ENCODE assay signal across 24 cellular contexts in genomic region chr7:484365-485101, GRCh38. TPM values are rescaled to one million over a fixed set of nuclear protein-coding genes. Genes with fewer than 3 reads are reported as not detected.
DNase-seq lines count a peak whose midpoint lies in the region; FAIRE-seq and TF ChIP-seq lines count a peak whose summit lies in the region.
"Had no signal": no experiment of that assay in that cellular context is flagged by ENCODE, and none has a peak within 500 bp of the region (broad histone marks: within the 10 kb centered on the region; RNA-seq: fewer than 3 reads in every experiment).

No MANE protein-coding gene starts in this region.

- H3K4me1 Mint-ChIP-seq in MCF 10A (ENCODE audit: insufficient read depth, unreplicated experiment) = peaks cover 12% of the 10 kb centered on the region
- no peaks in the 10 kb centered on the region for H3K4me1 Mint-ChIP-seq in T-helper 2 cell treated with Interferon-gamma antibody and Interleukin-4, amounts not matched to agents 5 μg/mL and 100 μg/mL, for 36 hours (ENCODE audit: low read depth)
- H3K4me1 Mint-ChIP-seq in endothelial cell (ENCODE audit: unreplicated experiment) = no peaks in the 10 kb centered on the region
- H3K4me1 Mint-ChIP-seq: activated CD4-positive, alpha-beta T cell treated with anti-CD3 and anti-CD28 coated beads, Interleukin-2, amount 10 ng/mL, durations not matched to agents 24 days and 14 days; activated CD8-positive, alpha-beta memory T cell treated with anti-CD3 and anti-CD28 coated beads, Interleukin-2, amount 10 ng/mL, durations not matched to agents 7 days and 5 days; activated naive CD8-positive, alpha-beta T cell treated with anti-CD3 and anti-CD28 coated beads, Interleukin-2, amount 10 ng/mL, durations not matched to agents 7 days and 5 days; activated T-helper 17 cell treated with anti-CD3 and anti-CD28 coated beads, Interleukin-2, amount 50 U/mL, for 72 hours had no signal

- H3K9me3 ChIP-seq in breast epithelium = no peaks in the 10 kb centered on the region
- H3K9me3 ChIP-seq in H1 (ENCODE audit: insufficient read depth in 2 of 2, low read depth in 1 of 2, low read length in 1 of 2) = no peaks in the 10 kb centered on the region
- no peaks in the 10 kb centered on the region for H3K9me3 ChIP-seq in tibial artery
- H3K9me3 ChIP-seq: SJSA1, stomach had no signal

- H4K5ac ChIP-seq in H1 (ENCODE audit: insufficient read length, low read depth, low read length) (no peak overlapping the region), mesendoderm (ENCODE audit: low read length) (no peak overlapping the region)

- H2BK5ac ChIP-seq in H1 (ENCODE audit: low read depth, low read length) (peak overlapping the region; percentile 52; the same call in 1 of the 2 replicates), mesendoderm (ENCODE audit: low read length) (no peak overlapping the region)

- no peak overlapping the region for H3K14ac ChIP-seq in H1 (ENCODE audit: insufficient read length)

- FAIRE-seq in H1 (lab: Jason Lieb, UNC) = no peak
- FAIRE-seq: islet of Langerhans had no signal

- no peak for TF ChIP-seq EP300 in H1 (IDR thresholded peaks at IDR 0.05; ENCODE audit: borderline replicate concordance in 1 of 2, low read depth in 2 of 2, low read length in 2 of 2)

- POLR2A ChIA-PET in MCF 10A (lab: Yijun Ruan, JAX) (interaction anchor here (0.6 kb wide), 1 partner anchor 15 kb away, joined by 3 read pairs; no protein-coding TSS in a partner anchor), H1 (lab: Charles Lee; ENCODE audit: partially characterized antibody) (interaction anchor here (1.7 kb wide), 1 partner anchor 31 kb away, joined by 3 read pairs; no protein-coding TSS in a partner anchor)

- peaks cover 35% of the 10 kb centered on the region for H3K27me3 Mint-ChIP-seq in MCF 10A (ENCODE audit: insufficient read depth, unreplicated experiment)
- peaks cover 21% of the 10 kb centered on the region for H3K27me3 Mint-ChIP-seq in T-helper 2 cell treated with Interferon-gamma antibody and Interleukin-4, amounts not matched to agents 5 μg/mL and 100 μg/mL, for 36 hours (ENCODE audit: low read depth)
- peaks cover 9% of the 10 kb centered on the region for H3K27me3 Mint-ChIP-seq in endothelial cell (ENCODE audit: unreplicated experiment)

- DNase-seq in breast epithelium (ENCODE audit: low spot score in 2 of 2) (no peak), MCF 10A (ENCODE audit: unreplicated experiment) (no peak), H1 (ENCODE audit: low read depth in 1 of 2, low spot score in 2 of 2) (no peak), mesendoderm (peak; percentile 68), tibial artery (peak; percentile 10 to 50), GM13976 (ENCODE audit: low spot score) (no peak), endothelial cell (ENCODE audit: low spot score) (no peak)
- no peak for DNase-seq in T-helper 2 cell treated with Interferon-gamma antibody and Interleukin-4, amounts not matched to agents 5 μg/mL and 100 μg/mL, for 36 hours (ENCODE audit: low spot score)
- DNase-seq: activated CD4-positive, alpha-beta T cell treated with anti-CD3 and anti-CD28 coated beads, Interleukin-2, amount 10 ng/mL, durations not matched to agents 24 days and 14 days; activated CD8-positive, alpha-beta memory T cell treated with anti-CD3 and anti-CD28 coated beads, Interleukin-2, amount 10 ng/mL, durations not matched to agents 7 days and 5 days; activated naive CD8-positive, alpha-beta T cell treated with anti-CD3 and anti-CD28 coated beads, Interleukin-2, amount 10 ng/mL, durations not matched to agents 7 days and 5 days; HFFc6; NCI-H146; NCI-H82; stimulated activated CD4-positive, alpha-beta T cell treated with anti-CD3 and anti-CD28 coated beads, Interleukin-12 subunit alpha, Interleukin-12 subunit beta, amount 100 ng/mL, for 4 hours; stomach had no signal

- no peak overlapping the region; the same call in 1 of the 2 replicates for H3K18ac ChIP-seq in H1 (ENCODE audit: extremely low read depth, low read length)
- peak overlapping the region; percentile 22 for H3K18ac ChIP-seq in mesendoderm (ENCODE audit: low read length)

- no peaks in the 10 kb centered on the region for H3K79me1 ChIP-seq in H1 (ENCODE audit: low read depth, low read length)
- no peaks in the 10 kb centered on the region for H3K79me1 ChIP-seq in mesendoderm (ENCODE audit: low read length)

- H3K4me1 ChIP-seq in breast epithelium (no peaks in the 10 kb centered on the region), H1 (replicated peaks in 1 of 4; ENCODE audit: control insufficient read depth in 3 of 4, insufficient read depth in 4 of 4, low read length in 3 of 4) (peaks cover 0 to 27% (median 12%) of the 10 kb centered on the region in 4 experiments; a peak in 6 of 7 replicates), mesendoderm (ENCODE audit: control insufficient read depth, low read depth, low read length) (peaks cover 1% of the 10 kb centered on the region), tibial artery (peaks cover 0 to 11% (median 0%) of the 10 kb centered on the region in 4 donors)
- H3K4me1 ChIP-seq: SJSA1 had no signal

- H2BK15ac ChIP-seq in H1 (ENCODE audit: low read length) (0 out of 2 replicates have a peak overlapping the region, but pooled peaks have one; percentile 8), mesendoderm (replicated peaks; ENCODE audit: low read depth) (no peak overlapping the region)

- no peak overlapping the region for H2BK20ac ChIP-seq in H1 (ENCODE audit: low read length)

- no peak overlapping the region for H3K23ac ChIP-seq in H1 (ENCODE audit: insufficient read length)
- H3K23ac ChIP-seq in mesendoderm (ENCODE audit: low read length) = no peak overlapping the region

- CTCF ChIA-PET in MCF 10A (lab: Yijun Ruan, JAX) (interaction anchor here (0.6 to 1.1 kb wide), 2 partner anchors 235 to 247 kb away, joined by 3 read pairs; no protein-coding TSS in a partner anchor), H1 (lab: Charles Lee; ENCODE audit: partially characterized antibody) (interaction anchor here (0.6 to 2.0 kb wide), 2 partner anchors 31 to 162 kb away, joined by 3 to 4 read pairs; no protein-coding TSS in a partner anchor)

- no peak overlapping the region for H2AFZ ChIP-seq in H1 (ENCODE audit: low read length)

- H2AK5ac ChIP-seq in H1 (ENCODE audit: low read depth, low read length) = no peak overlapping the region
- no peak overlapping the region for H2AK5ac ChIP-seq in mesendoderm (ENCODE audit: low read length)

- no TSS peak for BruUV-seq in MCF 10A (replicated peaks; lab: Mats Ljungman, UMichigan)

- intact Hi-C loops in breast epithelium (cut with DNase I; ENCODE audit: low total_unique reads) (no loop called here), MCF 10A (cut with micrococcal nuclease) (no loop called here), tibial artery (cut with DNase I; ENCODE audit: low total_unique reads) (loop anchor here (10.0 kb wide), 1 partner anchor 150 kb away; no protein-coding TSS in a partner anchor)

- peak overlapping the region in 1 of 3 donors; percentile 38 for H3K4me3 ChIP-seq in breast epithelium
- H3K4me3 ChIP-seq in H1 (ENCODE audit: extremely low read depth in 1 of 4, insufficient read depth in 2 of 4, low read depth in 3 of 4, low read length in 4 of 4) = no peak overlapping the region
- no peak overlapping the region for H3K4me3 ChIP-seq in mesendoderm (ENCODE audit: low read length)
- no peak overlapping the region for H3K4me3 ChIP-seq in tibial artery
- H3K4me3 ChIP-seq: SJSA1, stomach had no signal

- H3K9me3 Mint-ChIP-seq in MCF 10A (ENCODE audit: unreplicated experiment) = peaks cover 16% of the 10 kb centered on the region
- H3K9me3 Mint-ChIP-seq in T-helper 2 cell treated with Interferon-gamma antibody and Interleukin-4, amounts not matched to agents 5 μg/mL and 100 μg/mL, for 36 hours = peaks cover 4% of the 10 kb centered on the region
- H3K9me3 Mint-ChIP-seq in endothelial cell (ENCODE audit: unreplicated experiment) = peaks cover 4% of the 10 kb centered on the region

- H3K23me2 ChIP-seq in H1 (ENCODE audit: low read depth, low read length) = peaks cover 13% of the 10 kb centered on the region; the same call in 1 of the 2 replicates

- H3K9ac ChIP-seq in H1 (replicated peaks in 1 of 4; ENCODE audit: extremely low read depth in 1 of 4, low read depth in 3 of 4, low read length in 3 of 4) (no peak overlapping the region), mesendoderm (ENCODE audit: low read length) (no peak overlapping the region)

- no peaks in the 10 kb centered on the region for H3K36me3 ChIP-seq in breast epithelium
- no peaks in the 10 kb centered on the region for H3K36me3 ChIP-seq in H1 (ENCODE audit: control insufficient read depth in 2 of 4, insufficient read depth in 4 of 4, low read length in 3 of 4)
- H3K36me3 ChIP-seq in mesendoderm (ENCODE audit: control insufficient read depth, insufficient read depth, low read length) = no peaks in the 10 kb centered on the region
- H3K36me3 ChIP-seq in tibial artery = no peaks in the 10 kb centered on the region
- H3K36me3 ChIP-seq: SJSA1, stomach had no signal

- H4K8ac ChIP-seq in H1 (ENCODE audit: extremely low read depth, insufficient read depth, low read length) (peak overlapping the region; percentile 15), mesendoderm (ENCODE audit: low read depth, low read length) (no peak overlapping the region)

- peak overlapping the region; percentile 70 to 76 for H3K27ac ChIP-seq in breast epithelium
- no peak overlapping the region for H3K27ac ChIP-seq in H1 (ENCODE audit: low read depth, low read length)
- no peak overlapping the region for H3K27ac ChIP-seq in mesendoderm (ENCODE audit: low read depth, low read length)
- no peak overlapping the region for H3K27ac ChIP-seq in tibial artery
- H3K27ac ChIP-seq: 22Rv1, HL-60, SJSA1, stomach had no signal

- H3K79me2 ChIP-seq in H1 (ENCODE audit: control insufficient read depth in 1 of 2, insufficient read depth in 2 of 2, low read length in 2 of 2) = no peaks in the 10 kb centered on the region
- H3K79me2 ChIP-seq in mesendoderm (ENCODE audit: control insufficient read depth, insufficient read depth, low read length) = no peaks in the 10 kb centered on the region

- TF ChIP-seq RAD21 in H1 (IDR thresholded peaks at IDR 0.05 in 1 of 2, conservative IDR thresholded peaks at IDR 0.05 in 1 of 2; ENCODE audit: low read depth in 2 of 2, low read length in 2 of 2) = peak; percentile 10 to 30; a peak in 2 of 4 replicates

- H3K36me3 Mint-ChIP-seq in MCF 10A (ENCODE audit: insufficient read depth, unreplicated experiment) (no peaks in the 10 kb centered on the region), endothelial cell (ENCODE audit: low read depth, unreplicated experiment) (peaks cover 11% of the 10 kb centered on the region)
- H3K36me3 Mint-ChIP-seq in T-helper 2 cell treated with Interferon-gamma antibody and Interleukin-4, amounts not matched to agents 5 μg/mL and 100 μg/mL, for 36 hours (ENCODE audit: low read depth) = no peaks in the 10 kb centered on the region
- H3K36me3 Mint-ChIP-seq: activated naive CD8-positive, alpha-beta T cell treated with anti-CD3 and anti-CD28 coated beads, Interleukin-2, amount 10 ng/mL, durations not matched to agents 7 days and 5 days; brain; IgD-negative memory B cell had no signal

- H3K27ac Mint-ChIP-seq in MCF 10A (ENCODE audit: low read depth, unreplicated experiment) (no peak overlapping the region), endothelial cell (ENCODE audit: unreplicated experiment) (no peak overlapping the region)
- H3K27ac Mint-ChIP-seq in T-helper 2 cell treated with Interferon-gamma antibody and Interleukin-4, amounts not matched to agents 5 μg/mL and 100 μg/mL, for 36 hours = no peak overlapping the region
- H3K27ac Mint-ChIP-seq: activated CD4-positive, alpha-beta T cell treated with anti-CD3 and anti-CD28 coated beads, Interleukin-2, amount 10 ng/mL, durations not matched to agents 24 days and 14 days; activated CD8-positive, alpha-beta memory T cell treated with anti-CD3 and anti-CD28 coated beads, Interleukin-2, amount 10 ng/mL, durations not matched to agents 7 days and 5 days; activated naive CD8-positive, alpha-beta T cell treated with anti-CD3 and anti-CD28 coated beads, Interleukin-2, amount 10 ng/mL, durations not matched to agents 7 days and 5 days; activated T-helper 17 cell treated with anti-CD3 and anti-CD28 coated beads, Interleukin-2, amount 50 U/mL, for 72 hours; HFFc6; IgD-negative memory B cell had no signal

- H2BK120ac ChIP-seq in H1 (replicated peaks; ENCODE audit: low read depth, low read length) (no peak overlapping the region), mesendoderm (ENCODE audit: low read depth, low read length) (no peak overlapping the region)

- no peak for TF ChIP-seq CTCF in breast epithelium (IDR thresholded peaks at IDR 0.05)
- no peak for TF ChIP-seq CTCF in MCF 10A (IDR thresholded peaks at IDR 0.05; ENCODE audit: unreplicated experiment)
- TF ChIP-seq CTCF in H1 (IDR thresholded peaks at IDR 0.05; ENCODE audit: control extremely low read depth in 1 of 3, insufficient read depth in 1 of 3, low read depth in 1 of 3, low read length in 3 of 3) = peak in 1 of 3 experiments; percentile 12; a peak in 1 of 4 replicates
- TF ChIP-seq CTCF in tibial artery (IDR thresholded peaks at IDR 0.05) = no peak
- no peak for TF ChIP-seq CTCF in GM13976 (IDR thresholded peaks at IDR 0.05; ENCODE audit: borderline replicate concordance, control extremely low read depth, extremely low read depth, insufficient read depth, missing control alignments)
- no peak for TF ChIP-seq CTCF in endothelial cell (IDR thresholded peaks at IDR 0.05; ENCODE audit: unreplicated experiment)

- in situ Hi-C loops in GM13976 (cut with MboI; ENCODE audit: low sequenced_read_pairs, unreplicated experiment) = no loop called here

- no peak overlapping the region for H3K4me3 Mint-ChIP-seq in MCF 10A (ENCODE audit: unreplicated experiment)
- no peak overlapping the region for H3K4me3 Mint-ChIP-seq in T-helper 2 cell treated with Interferon-gamma antibody and Interleukin-4, amounts not matched to agents 5 μg/mL and 100 μg/mL, for 36 hours
- H3K4me3 Mint-ChIP-seq in endothelial cell (ENCODE audit: unreplicated experiment) = no peak overlapping the region
- H3K4me3 Mint-ChIP-seq: activated CD4-positive, alpha-beta T cell treated with anti-CD3 and anti-CD28 coated beads, Interleukin-2, amount 10 ng/mL, durations not matched to agents 24 days and 14 days; activated CD8-positive, alpha-beta memory T cell treated with anti-CD3 and anti-CD28 coated beads, Interleukin-2, amount 10 ng/mL, durations not matched to agents 7 days and 5 days; activated naive CD8-positive, alpha-beta T cell treated with anti-CD3 and anti-CD28 coated beads, Interleukin-2, amount 10 ng/mL, durations not matched to agents 7 days and 5 days; activated T-helper 17 cell treated with anti-CD3 and anti-CD28 coated beads, Interleukin-2, amount 50 U/mL, for 72 hours; brain; HFFc6; IgD-negative memory B cell; neural crest cell had no signal

- WGBS in H1 (ENCODE audit: extremely low coverage in 1 of 2, insufficient coverage in 1 of 2, insufficient read length in 1 of 2, insufficient replicate concordance in 2 of 2, low coverage in 1 of 2, low lambda C conversion rate in 2 of 2, missing lambda C conversion rate in 1 of 2), 2 experiments = 69% methylated on average over 21 of the region's 21 CpGs; no CpG with 5 or more reads in 1 of the 2 experiments
- no CpG with 5 or more reads among the region's 21 CpGs for WGBS in mesendoderm (ENCODE audit: extremely low coverage, insufficient coverage, low lambda C conversion rate)

- H3K27me3 ChIP-seq in breast epithelium (peaks cover 0 to 28% of the 10 kb centered on the region in 2 donors), H1 (replicated peaks in 1 of 4; ENCODE audit: control insufficient read depth in 3 of 4, extremely low read depth in 1 of 4, insufficient read depth in 3 of 4, low read length in 3 of 4) (no peaks in the 10 kb centered on the region; a peak in 1 of 7 replicates), mesendoderm (ENCODE audit: insufficient read depth, low read length, poor library complexity) (no peaks in the 10 kb centered on the region), tibial artery (peaks cover 0 to 10% of the 10 kb centered on the region in 2 donors)

- H3K56ac ChIP-seq in H1 (replicated peaks; ENCODE audit: insufficient read length, low read depth, low read length) (no peak overlapping the region), mesendoderm (ENCODE audit: low read length) (peak overlapping the region; percentile 20)

- no peak for TF ChIP-seq POLR2A in breast epithelium (IDR thresholded peaks at IDR 0.05)
- no peak for TF ChIP-seq POLR2A in H1 (IDR thresholded peaks at IDR 0.05; ENCODE audit: control extremely low read depth in 1 of 2, low read depth in 2 of 2, low read length in 2 of 2)

- no peak overlapping the region for H4K91ac ChIP-seq in H1 (replicated peaks; ENCODE audit: insufficient read length, low read length)

- peaks cover 0 to 13% of the 10 kb centered on the region in 2 experiments for H4K20me1 ChIP-seq in H1 (replicated peaks in 1 of 2; ENCODE audit: control insufficient read depth in 1 of 2, insufficient read depth in 2 of 2, low read length in 2 of 2)

- no peak overlapping the region for H3K4ac ChIP-seq in H1 (replicated peaks; ENCODE audit: insufficient read length, low read depth, low read length)
- no peak overlapping the region for H3K4ac ChIP-seq in mesendoderm (ENCODE audit: low read depth, low read length)

- H2BK12ac ChIP-seq in H1 (ENCODE audit: low read depth, low read length) = peak overlapping the region; percentile 68; the same call in 1 of the 2 replicates

- no peak overlapping the region for H3K4me2 ChIP-seq in H1 (ENCODE audit: insufficient read depth in 1 of 2, low read depth in 2 of 2, low read length in 2 of 2)
- H3K4me2 ChIP-seq in mesendoderm (ENCODE audit: low read length) = no peak overlapping the region

RNA-seq across cellular contexts. Expression of gene PDGFA, which starts 35.1 kb away (rescaled TPM):
- total RNA-seq in breast epithelium (10 to 100 TPM; 19.8 to 33.4 (median 31.2) TPM), MCF 10A (2022) (20.1 and 26.6 TPM in 2 replicates), endothelial cell (ENCODE audit: unreplicated experiment) (0.85 TPM)
- total RNA-seq in H1 (2021; fragmentation: NEBNext Ultra II Directional; extraction: Animal tissue kit (Norgen Biotek cat#: 25700)) = 38.0 and 43.0 TPM in 2 replicates
- 21.1 and 22.3 TPM in 2 replicates for polyA plus RNA-seq in H1 (2011; rRNA removed)
- 18.1 TPM for polyA plus RNA-seq in H1 (2011; cell fraction: cytosol; rRNA removed)
- polyA plus RNA-seq in H1 (2011; cell fraction: nucleus; rRNA removed) = 42.6 TPM
- polyA plus RNA-seq in H1 (2012, experiment 1 of 2) = 42.0 to 59.5 TPM (median 51.8 TPM) in 4 replicates
- 33.3 TPM for polyA plus RNA-seq in H1 (2012, experiment 2 of 2)
- polyA plus RNA-seq in H1 (2013, experiment 1 of 2) = 34.8 TPM
- polyA plus RNA-seq in H1 (2013, experiment 2 of 2) = 38.8 TPM
- 46.5 and 53.1 TPM in 2 replicates for polyA minus RNA-seq in H1 (2011; rRNA and poly(A)+ RNA removed)
- polyA minus RNA-seq in H1 (2011; cell fraction: cytosol; rRNA and poly(A)+ RNA removed) = 78.2 TPM
- 31.0 TPM for polyA minus RNA-seq in H1 (2011; cell fraction: nucleus; rRNA and poly(A)+ RNA removed)
- polyA plus RNA-seq in mesendoderm (2013, experiment 1 of 2) = 11.3 TPM
- polyA plus RNA-seq in mesendoderm (2013, experiment 2 of 2) = 11.5 TPM
- polyA plus RNA-seq: IgD-negative memory B cell had no signal

Comparison
In these comparisons a context has a peak if more than half of its experiments do, and no peak if none do; other contexts are left out.
1. DNase-seq: peak in mesendoderm (single experiment) and tibial artery (2 of 2); none in breast epithelium (0 of 2), MCF 10A (single experiment), H1 (0 of 2), T-helper 2 cell treated with Interferon-gamma antibody and Interleukin-4, amounts not matched to agents 5 μg/mL and 100 μg/mL, for 36 hours (single experiment), GM13976 (single experiment) and endothelial cell (single experiment).
2. H3K27ac ChIP-seq: peak in breast epithelium (2 of 2); none in H1 (single experiment), mesendoderm (single experiment) and tibial artery (0 of 2).
3. RNA of gene PDGFA, which starts 35.1 kb away (total RNA-seq): 38.0 to 43.0 TPM in H1, 19.8 to 33.4 TPM in breast epithelium and 20.1 to 26.6 TPM in MCF 10A; 0.85 TPM in endothelial cell (single experiment); every median in the first group is over 10 times any median in the second.